ENCODE assay signal across 16 cellular contexts in genomic region chrX:69050051-69050785, GRCh38.
A peak's percentile ranks its signal among the peaks of the same experiment; 100 is the strongest.
DNase-seq lines count a peak whose midpoint lies in the region; ATAC-seq and TF ChIP-seq lines count a peak whose summit lies in the region.
"Had no signal": no experiment of that assay in that cellular context is flagged by ENCODE, and none has a peak within 500 bp of the region (broad histone marks: within the 10 kb centered on the region; RNA-seq: fewer than 3 reads in every experiment).

No MANE protein-coding gene starts in this region.

- H3K4me1 Mint-ChIP-seq in stimulated activated naive B cell treated with anti-CD40 and anti-IgM and Interleukin-4, amounts not matched to agents 10 μg/mL and 1 μg/mL and 100 μg/mL, for 72 hours, result no peaks in the 10 kb centered on the region
- H3K4me1 Mint-ChIP-seq: CD14-positive monocyte; CD4-positive, alpha-beta memory T cell had no signal

- peak; percentile 27 for DNase-seq in NCI-H82 (lab: John Stamatoyannopoulos, UW)
- DNase-seq in NCI-H82 treated with DMSO at 0.1 percent for 48 hours (lab: John Stamatoyannopoulos, UW; ENCODE audit: unreplicated experiment), result no peak
- peak; percentile 54 for DNase-seq in coronary artery (ENCODE audit: low spot score)
- peak; percentile 16 for DNase-seq in lung (ENCODE audit: low spot score)
- DNase-seq in psoas muscle, result no peak
- no peak for DNase-seq in stimulated activated naive B cell treated with anti-CD40 and anti-IgM and Interleukin-4, amounts not matched to agents 10 μg/mL and 1 μg/mL and 100 μg/mL, for 72 hours
- DNase-seq in NOMO-1 treated with DMSO at 0.1 percent for 48 hours (lab: John Stamatoyannopoulos, UW; ENCODE audit: unreplicated experiment), result no peak
- DNase-seq: CD4-positive, alpha-beta memory T cell; DMS153; DMS79; GM23248; HCEC 1CT had no signal

- H3K4me3 ChIP-seq in coronary artery, result no peak overlapping the region
- no peak overlapping the region for H3K4me3 ChIP-seq in lung
- H3K4me3 ChIP-seq in psoas muscle, result no peak overlapping the region
- H3K4me3 ChIP-seq: BLaER1, GM12878, GM23248 had no signal

- H3K27ac ChIP-seq in coronary artery (no peak overlapping the region), lung (ENCODE audit: low read depth in 1 of 2, low read length in 1 of 2) (no peak overlapping the region), psoas muscle (no peak overlapping the region)
- H3K27ac ChIP-seq: 22Rv1, BLaER1, GM23248 had no signal

- H3K4me3 Mint-ChIP-seq in stimulated activated naive B cell treated with anti-CD40 and anti-IgM and Interleukin-4, amounts not matched to agents 10 μg/mL and 1 μg/mL and 100 μg/mL, for 72 hours, result no peak overlapping the region
- H3K4me3 Mint-ChIP-seq: CD14-positive monocyte; CD4-positive, alpha-beta memory T cell had no signal

- peaks cover 0 to 7% of the 10 kb centered on the region in 2 donors for H3K9me3 ChIP-seq in lung (ENCODE audit: control insufficient read depth in 2 of 2, insufficient read depth in 1 of 2, low read length in 1 of 2)
- no peaks in the 10 kb centered on the region for H3K9me3 ChIP-seq in psoas muscle
- H3K9me3 ChIP-seq: BLaER1 had no signal

- 78 to 99% methylated on average over 4 to 5 of the region's 5 CpGs for WGBS in lung, 2 donors
- WGBS in psoas muscle, 3 donors, result 68 to 93% (median 86%) methylated on average over 5 of the region's 5 CpGs

- H3K36me3 ChIP-seq in lung (ENCODE audit: control insufficient read depth in 2 of 2, insufficient read depth in 2 of 2, low read length in 2 of 2) (no peaks in the 10 kb centered on the region), psoas muscle (ENCODE audit: insufficient read depth in 1 of 2, low read depth in 1 of 2) (no peaks in the 10 kb centered on the region)
- H3K36me3 ChIP-seq: BLaER1 had no signal

- H3K4me1 ChIP-seq in lung (ENCODE audit: control insufficient read depth in 2 of 2, insufficient read depth in 2 of 2, low read length in 2 of 2), result no peaks in the 10 kb centered on the region
- H3K4me1 ChIP-seq in psoas muscle, result no peaks in the 10 kb centered on the region

- no peaks in the 10 kb centered on the region for H3K36me3 Mint-ChIP-seq in stimulated activated naive B cell treated with anti-CD40 and anti-IgM and Interleukin-4, amounts not matched to agents 10 μg/mL and 1 μg/mL and 100 μg/mL, for 72 hours
- H3K36me3 Mint-ChIP-seq: CD14-positive monocyte; CD4-positive, alpha-beta memory T cell had no signal

- H3K27me3 ChIP-seq in lung (ENCODE audit: control insufficient read depth, insufficient read depth), result peaks cover 5% of the 10 kb centered on the region
- peaks cover 0 to 28% (median 0%) of the 10 kb centered on the region in 3 donors for H3K27me3 ChIP-seq in psoas muscle (ENCODE audit: insufficient read depth in 3 of 3, low read length in 2 of 3)

- H3K9me3 Mint-ChIP-seq in stimulated activated naive B cell treated with anti-CD40 and anti-IgM and Interleukin-4, amounts not matched to agents 10 μg/mL and 1 μg/mL and 100 μg/mL, for 72 hours, result no peaks in the 10 kb centered on the region
- H3K9me3 Mint-ChIP-seq: CD4-positive, alpha-beta memory T cell had no signal

- intact Hi-C loops in psoas muscle (cut with DNase I), result no loop called here

- ATAC-seq in lung (ENCODE audit: insufficient read depth, low FRiP score) (no peak), psoas muscle (no peak)
- ATAC-seq in stimulated activated naive B cell treated with anti-CD40 and anti-IgM and Interleukin-4, amounts not matched to agents 10 μg/mL and 1 μg/mL and 100 μg/mL, for 72 hours (replicated peaks), result no peak
- ATAC-seq: GM12878 had no signal

- H3K27ac Mint-ChIP-seq in stimulated activated naive B cell treated with anti-CD40 and anti-IgM and Interleukin-4, amounts not matched to agents 10 μg/mL and 1 μg/mL and 100 μg/mL, for 72 hours, result no peak overlapping the region
- H3K27ac Mint-ChIP-seq: CD14-positive monocyte; CD4-positive, alpha-beta memory T cell had no signal

- no peak for TF ChIP-seq CTCF in coronary artery (IDR thresholded peaks at IDR 0.05)
- no peak for TF ChIP-seq CTCF in lung (IDR thresholded peaks at IDR 0.05; ENCODE audit: control extremely low read depth, extremely low read depth)
- no peak for TF ChIP-seq CTCF in psoas muscle (IDR thresholded peaks at IDR 0.05)

- H3K27me3 Mint-ChIP-seq in stimulated activated naive B cell treated with anti-CD40 and anti-IgM and Interleukin-4, amounts not matched to agents 10 μg/mL and 1 μg/mL and 100 μg/mL, for 72 hours, result peaks cover 0 to 4% of the 10 kb centered on the region in 2 donors
- H3K27me3 Mint-ChIP-seq: CD4-positive, alpha-beta memory T cell had no signal

Comparison
In these comparisons a context has a peak if more than half of its experiments do, and no peak if none do; other contexts are left out.
1. DNase-seq: peak in NCI-H82 (single experiment), coronary artery (single experiment) and lung (single experiment); none in NCI-H82 treated with DMSO at 0.1 percent for 48 hours (single experiment), psoas muscle (0 of 2), stimulated activated naive B cell treated with anti-CD40 and anti-IgM and Interleukin-4, amounts not matched to agents 10 μg/mL and 1 μg/mL and 100 μg/mL, for 72 hours (single experiment) and NOMO-1 treated with DMSO at 0.1 percent for 48 hours (single experiment).